In the genomic region with DNA sequence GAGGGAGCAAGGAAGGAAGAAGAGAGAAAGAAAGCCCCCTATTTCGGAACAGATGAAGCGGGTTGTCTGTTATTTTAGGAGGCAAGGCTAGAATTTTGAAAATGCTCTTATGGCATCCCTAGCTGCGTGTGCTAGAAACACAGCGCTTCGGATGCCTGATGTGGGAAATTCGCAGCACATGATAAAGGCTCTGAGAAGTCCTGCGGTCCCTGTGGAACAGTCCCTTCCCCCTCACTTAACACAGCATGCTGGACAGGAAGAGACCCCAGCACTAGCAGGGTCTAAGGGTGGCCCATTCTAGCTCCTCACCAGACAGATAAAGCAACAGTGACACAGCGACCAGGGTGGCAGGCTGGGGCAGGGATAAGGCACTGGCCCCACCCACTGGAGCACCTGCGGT, we compare ENCODE assay signal across 20 cellular contexts.
"Had no signal": no experiment of that assay in that cellular context is flagged by ENCODE, and none has a peak within 500 bp of the region (broad histone marks: within the 10 kb centered on the region; RNA-seq: fewer than 3 reads in every experiment).

No MANE protein-coding gene starts in this region.

- H3K9me3 ChIP-seq: SK-N-SH had no signal

- DNase-seq: Kasumi-1, KG1, MM.1S, NCI-H1092 treated with DMSO at 0.1 percent for 48 hours, NCI-H1436, NCI-H187, NCI-H2029, NCI-H2081 treated with DMSO at 0.1 percent for 48 hours, NCI-H2171, NCI-H226, NCI-H446, NCI-H510A, NCI-H524 treated with DMSO at 0.1 percent for 48 hours, NCI-H69, NCI-H774, PC-3, SHP77, SW 1271 had no signal

- ATAC-seq: Panc1, PC-3 had no signal
